In genomic region chr6:134198093-134198492, GRCh38 we compare ENCODE assay signal across 1 cellular context.
TF ChIP-seq lines count a peak whose summit lies in the region.

No MANE protein-coding gene starts in this region.

TF ChIP-seq in WTC11, 78 proteins besides CTCF, POLR2A, EP300 and RAD21 (continued from another document):
- TF ChIP-seq, protein P1, sequence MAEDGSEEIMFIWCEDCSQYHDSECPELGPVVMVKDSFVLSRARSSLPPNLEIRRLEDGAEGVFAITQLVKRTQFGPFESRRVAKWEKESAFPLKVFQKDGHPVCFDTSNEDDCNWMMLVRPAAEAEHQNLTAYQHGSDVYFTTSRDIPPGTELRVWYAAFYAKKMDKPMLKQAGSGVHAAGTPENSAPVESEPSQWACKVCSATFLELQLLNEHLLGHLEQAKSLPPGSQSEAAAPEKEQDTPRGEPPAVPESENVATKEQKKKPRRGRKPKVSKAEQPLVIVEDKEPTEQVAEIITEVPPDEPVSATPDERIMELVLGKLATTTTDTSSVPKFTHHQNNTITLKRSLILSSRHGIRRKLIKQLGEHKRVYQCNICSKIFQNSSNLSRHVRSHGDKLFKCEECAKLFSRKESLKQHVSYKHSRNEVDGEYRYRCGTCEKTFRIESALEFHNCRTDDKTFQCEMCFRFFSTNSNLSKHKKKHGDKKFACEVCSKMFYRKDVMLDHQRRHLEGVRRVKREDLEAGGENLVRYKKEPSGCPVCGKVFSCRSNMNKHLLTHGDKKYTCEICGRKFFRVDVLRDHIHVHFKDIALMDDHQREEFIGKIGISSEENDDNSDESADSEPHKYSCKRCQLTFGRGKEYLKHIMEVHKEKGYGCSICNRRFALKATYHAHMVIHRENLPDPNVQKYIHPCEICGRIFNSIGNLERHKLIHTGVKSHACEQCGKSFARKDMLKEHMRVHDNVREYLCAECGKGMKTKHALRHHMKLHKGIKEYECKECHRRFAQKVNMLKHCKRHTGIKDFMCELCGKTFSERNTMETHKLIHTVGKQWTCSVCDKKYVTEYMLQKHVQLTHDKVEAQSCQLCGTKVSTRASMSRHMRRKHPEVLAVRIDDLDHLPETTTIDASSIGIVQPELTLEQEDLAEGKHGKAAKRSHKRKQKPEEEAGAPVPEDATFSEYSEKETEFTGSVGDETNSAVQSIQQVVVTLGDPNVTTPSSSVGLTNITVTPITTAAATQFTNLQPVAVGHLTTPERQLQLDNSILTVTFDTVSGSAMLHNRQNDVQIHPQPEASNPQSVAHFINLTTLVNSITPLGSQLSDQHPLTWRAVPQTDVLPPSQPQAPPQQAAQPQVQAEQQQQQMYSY (CRISPR knock-in tag; IDR thresholded peaks at IDR 0.05), result no peak
- TF ChIP-seq GABPB1 (CRISPR knock-in tag; IDR thresholded peaks at IDR 0.05), result peak; percentile 82
- TF ChIP-seq FOXJ3 (CRISPR knock-in tag; IDR thresholded peaks at IDR 0.05; ENCODE audit: borderline replicate concordance), result no peak
- TF ChIP-seq GRHL2 (CRISPR knock-in tag; IDR thresholded peaks at IDR 0.05; ENCODE audit: insufficient replicate concordance, severe bottlenecking), result no peak
- no peak for TF ChIP-seq SP1 (CRISPR knock-in tag; conservative IDR thresholded peaks at IDR 0.05)
